10 cellular contexts compared by ENCODE assay signal in genomic region chr6:119241124-119241491, GRCh38.
DNase-seq lines count a peak whose midpoint lies in the region; ATAC-seq and TF ChIP-seq lines count a peak whose summit lies in the region.
"Had no signal": no experiment of that assay in that cellular context is flagged by ENCODE, and none has a peak within 500 bp of the region (broad histone marks: within the 10 kb centered on the region; RNA-seq: fewer than 3 reads in every experiment).

No MANE protein-coding gene starts in this region.

- no peak for TF ChIP-seq EP300 in gastroesophageal sphincter (IDR thresholded peaks at IDR 0.05)

- peaks cover 0 to 1% of the 10 kb centered on the region in 2 donors for H3K9me3 ChIP-seq in muscle layer of duodenum (ENCODE audit: control insufficient read depth in 1 of 2, low read length in 2 of 2)
- peaks cover 0 to 4% (median 0%) of the 10 kb centered on the region in 3 donors for H3K9me3 ChIP-seq in gastroesophageal sphincter

- 3 to 8% methylated on average over 2 of the region's 2 CpGs for WGBS in gastroesophageal sphincter (ENCODE audit: low coverage in 1 of 2), 2 donors

- H3K27me3 ChIP-seq in muscle layer of duodenum (ENCODE audit: low read depth, low read length) (no peaks in the 10 kb centered on the region), gastroesophageal sphincter (no peaks in the 10 kb centered on the region)

- TF ChIP-seq CTCF in astrocyte of the spinal cord (IDR thresholded peaks at IDR 0.05; ENCODE audit: low read depth, low read length), result no peak
- no peak for TF ChIP-seq CTCF in gastroesophageal sphincter (IDR thresholded peaks at IDR 0.05)

- DNase-seq in astrocyte of the spinal cord (ENCODE audit: low read depth, low spot score), result peak; percentile 47
- no peak for DNase-seq in DMS153 (lab: John Stamatoyannopoulos, UW)
- DNase-seq in SIG-M5 treated with dmso at 0.1 percent for 504 hours (lab: John Stamatoyannopoulos, UW; ENCODE audit: unreplicated experiment), result no peak
- DNase-seq: activated CD4-positive, alpha-beta T cell treated with anti-CD3 and anti-CD28 coated beads, Interleukin-2, amount 50 U/mL, for 48 hours; MV-4-11 had no signal

- peak overlapping the region; percentile 41 for H3K27ac ChIP-seq in muscle layer of duodenum (ENCODE audit: low read length)
- H3K27ac ChIP-seq in gastroesophageal sphincter, result peak overlapping the region in 2 of 4 donors; percentile 6 to 49

- no peaks in the 10 kb centered on the region for H3K36me3 ChIP-seq in muscle layer of duodenum (ENCODE audit: control insufficient read depth in 1 of 2, insufficient read depth in 2 of 2, low read length in 2 of 2)
- H3K36me3 ChIP-seq in gastroesophageal sphincter, result peaks cover 0 to 10% of the 10 kb centered on the region in 2 donors

- H3K4me1 ChIP-seq in muscle layer of duodenum (ENCODE audit: control insufficient read depth in 1 of 2, insufficient read depth in 2 of 2, low read length in 2 of 2) (peaks cover 13 to 17% of the 10 kb centered on the region in 2 donors), gastroesophageal sphincter (peaks cover 9 to 22% (median 10%) of the 10 kb centered on the region in 3 donors)

- no peak for TF ChIP-seq POLR2A in gastroesophageal sphincter (IDR thresholded peaks at IDR 0.05)

- peak; percentile 85 for ATAC-seq in GM18907 (IDR thresholded peaks at IDR 0.05; ENCODE audit: unreplicated experiment)
- ATAC-seq in HG02938 (IDR thresholded peaks at IDR 0.05; ENCODE audit: unreplicated experiment), result peak; percentile 87
- no peak for ATAC-seq in gastroesophageal sphincter
- no peak for ATAC-seq in GM21360 (IDR thresholded peaks at IDR 0.05; ENCODE audit: unreplicated experiment)

- H3K4me3 ChIP-seq in astrocyte of the spinal cord (ENCODE audit: low read depth, low read length) (no peak overlapping the region), muscle layer of duodenum (ENCODE audit: low read depth in 1 of 2, low read length in 2 of 2) (no peak overlapping the region), gastroesophageal sphincter (no peak overlapping the region)

- in situ Hi-C loops in astrocyte of the spinal cord (cut with HindIII; ENCODE audit: low sequenced_read_pairs), result no loop called here

Comparison
In these comparisons a context has a peak if more than half of its experiments do, and no peak if none do; other contexts are left out.
1. ATAC-seq: peak in GM18907 (single experiment) and HG02938 (single experiment); none in gastroesophageal sphincter (single experiment) and GM21360 (single experiment).